In the genomic region with DNA sequence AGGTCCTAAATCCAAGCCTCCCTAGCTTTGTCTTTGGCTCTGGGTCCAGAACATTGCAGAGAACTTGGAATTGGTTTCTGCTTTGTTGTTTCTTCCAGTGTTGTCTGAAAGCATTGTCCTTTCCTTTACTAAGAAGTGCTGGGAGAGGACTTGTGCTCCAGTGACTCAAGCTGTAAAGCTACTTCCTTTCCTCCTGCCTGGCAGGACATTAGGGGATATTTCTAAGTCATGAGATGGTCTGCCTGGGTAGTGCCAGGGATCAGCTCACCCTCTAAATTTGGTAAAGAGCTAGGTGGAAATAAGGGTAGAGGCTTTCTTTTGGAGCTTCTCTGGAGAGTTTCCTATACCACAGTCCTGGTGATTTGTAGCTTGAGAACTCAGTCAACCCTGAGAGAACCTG, we compare ENCODE assay signal across 13 cellular contexts.
"Had no signal": no experiment of that assay in that cellular context is flagged by ENCODE, and none has a peak within 500 bp of the region (broad histone marks: within the 10 kb centered on the region; RNA-seq: fewer than 3 reads in every experiment).

No MANE protein-coding gene starts in this region.

- DNase-seq: activated CD4-positive, alpha-beta T cell treated with anti-CD3 and anti-CD28 coated beads for 48 hours; activated naive CD4-positive, alpha-beta T cell treated with Interleukin-2 at 50 U/mL for 16 hours; cerebellar nuclear complex; foreskin melanocyte; heart right ventricle; mesenchymal stem cell had no signal

- H3K36me3 ChIP-seq: esophagus muscularis mucosa, heart right ventricle, tibial nerve had no signal

- H3K27ac ChIP-seq: esophagus muscularis mucosa, tibial nerve had no signal

- H3K9me3 ChIP-seq: body of pancreas, esophagus muscularis mucosa, heart right ventricle had no signal

- H3K4me1 ChIP-seq: body of pancreas had no signal

- ATAC-seq: body of pancreas; natural killer cell treated with Interleukin-12 subunit alpha and Interleukin-12 subunit beta and Interleukin-15 and Interleukin-18, amount 100 ng/mL, for 72 hours; T-cell; WTC11 had no signal

- H3K27me3 ChIP-seq: body of pancreas, tibial nerve had no signal

- H3K4me3 ChIP-seq: body of pancreas, esophagus muscularis mucosa, heart right ventricle, skin epidermis, tibial nerve had no signal
